In genomic region chr1:54979327-54979891, GRCh38 we compare ENCODE assay signal across 1 cellular context.
TF ChIP-seq lines count a peak whose summit lies in the region.

No MANE protein-coding gene starts in this region.

TF ChIP-seq in HepG2, 621 proteins besides CTCF, POLR2A, EP300 and RAD21:
- TF ChIP-seq ZNF768 (CRISPR knock-in tag; IDR thresholded peaks at IDR 0.05) (peak; percentile 17; the same call in 1 of the 2 replicates), SMAD1 (CRISPR knock-in tag; IDR thresholded peaks at IDR 0.05; ENCODE audit: borderline replicate concordance, low read depth) (no peak)
